In the genomic region with DNA sequence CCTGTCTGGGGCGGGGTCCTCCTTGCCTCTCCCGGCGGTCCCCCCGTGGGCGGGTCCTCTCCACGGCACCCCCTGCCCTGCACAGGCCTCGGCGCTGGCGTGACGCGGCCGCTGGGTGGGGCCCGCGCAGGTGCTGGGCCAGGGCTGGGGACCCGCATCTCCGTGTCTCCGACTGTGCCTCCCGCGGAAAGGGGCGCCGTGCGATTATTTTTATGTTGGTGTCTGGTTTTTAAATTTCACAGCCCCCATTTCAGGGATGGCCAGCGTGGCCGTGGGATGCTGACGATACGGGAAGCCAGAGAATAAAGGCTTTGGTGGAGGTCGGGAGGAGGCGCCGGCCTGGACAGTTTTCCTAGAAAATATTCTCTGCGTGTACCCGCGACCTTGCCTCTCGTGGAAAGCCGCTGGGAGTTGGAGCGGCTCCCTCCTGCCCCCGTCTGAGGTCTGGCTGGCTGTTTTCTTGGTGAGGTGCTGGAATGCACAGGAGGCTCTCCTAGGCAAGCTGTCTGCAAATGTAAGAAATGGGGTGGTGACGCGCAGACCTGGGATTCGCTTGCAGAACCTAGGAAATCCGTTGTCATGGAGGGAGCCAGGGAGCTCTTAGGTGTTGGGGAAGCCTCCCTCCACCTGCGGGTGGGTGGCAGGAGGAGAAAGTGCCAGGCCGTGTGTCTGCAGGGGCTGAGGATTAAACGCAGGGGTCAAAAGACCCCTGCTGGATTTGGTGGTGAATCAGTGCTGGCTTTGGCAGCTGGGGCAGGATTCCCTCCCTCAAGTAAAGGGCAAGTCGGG, we compare ENCODE assay signal across 10 cellular contexts. TPM values are rescaled to one million over a fixed set of nuclear protein-coding genes. Genes with fewer than 3 reads are reported as not detected.
DNase-seq lines count a peak whose midpoint lies in the region; ATAC-seq, FAIRE-seq and TF ChIP-seq lines count a peak whose summit lies in the region.
"Had no signal": no experiment of that assay in that cellular context is flagged by ENCODE, and none has a peak within 500 bp of the region (broad histone marks: within the 10 kb centered on the region; RNA-seq: fewer than 3 reads in every experiment).

No MANE protein-coding gene starts in this region.

- in situ Hi-C loops in HepG2 (cut with HindIII; ENCODE audit: extremely low pct_ligation_motif_present, low pct_unique_long_range_greater_than_20kb), result no loop called here

- peaks cover 0 to 14% (median 8%) of the 10 kb centered on the region in 7 donors for H3K4me1 Mint-ChIP-seq in naive thymus-derived CD4-positive, alpha-beta T cell

- H3K4me3 ChIP-seq in HepG2 (replicated peaks in 1 of 3; ENCODE audit: insufficient read depth in 1 of 3, low read depth in 2 of 3, low read length in 3 of 3) (peak overlapping the region in 1 of 3 experiments; percentile 33; a peak in 1 of 6 replicates), right lobe of liver (peak overlapping the region in 1 of 3 donors; percentile 33), esophagus (ENCODE audit: low read depth in 1 of 2, low read length in 2 of 2) (peak overlapping the region; percentile 9 to 47), uterus (peak overlapping the region; percentile 12 to 14), SJCRH30 (no peak overlapping the region)
- no peak overlapping the region for H3K4me3 ChIP-seq in naive thymus-derived CD4-positive, alpha-beta T cell (ENCODE audit: low read length)

- CTCF ChIA-PET in HepG2 (lab: Yijun Ruan, JAX; ENCODE audit: low intra/inter-chr PET ratio, low total read pairs), result no interaction called here
- CTCF ChIA-PET in naive thymus-derived CD4-positive, alpha-beta T cell (lab: Charles Lee), result interaction anchor here (0.6 kb wide), 1 partner anchor 112 kb away, joined by 3 read pairs; no protein-coding TSS in a partner anchor

- no peak for TF ChIP-seq RAD21 in HepG2 (CRISPR knock-in tag; IDR thresholded peaks at IDR 0.05)

- ATAC-seq in HepG2 (peak; percentile 38; the same call in 2 of the 3 replicates), right lobe of liver (no peak), HG02852 (IDR thresholded peaks at IDR 0.05; ENCODE audit: unreplicated experiment) (no peak)
- ATAC-seq in naive thymus-derived CD4-positive, alpha-beta T cell, result no peak

- no peaks in the 10 kb centered on the region; the same call in 1 of the 2 replicates for H4K20me1 ChIP-seq in HepG2 (ENCODE audit: insufficient read depth, low read length)

- H3K4me3 Mint-ChIP-seq in naive thymus-derived CD4-positive, alpha-beta T cell, result peak overlapping the region in 9 of 10 donors; percentile 27 to 78 (median 59)

- H3K9me3 ChIP-seq in HepG2 (ENCODE audit: low read length) (no peaks in the 10 kb centered on the region), right lobe of liver (no peaks in the 10 kb centered on the region), esophagus (ENCODE audit: control insufficient read depth in 2 of 2, insufficient read depth in 1 of 2, low read depth in 1 of 2, low read length in 1 of 2) (no peaks in the 10 kb centered on the region), uterus (no peaks in the 10 kb centered on the region), SJCRH30 (replicated peaks) (no peaks in the 10 kb centered on the region)
- H3K9me3 ChIP-seq in naive thymus-derived CD4-positive, alpha-beta T cell (ENCODE audit: control insufficient read depth in 2 of 3, low read length in 3 of 3), result no peaks in the 10 kb centered on the region

- no peak overlapping the region for H3K27ac ChIP-seq in HepG2 (ENCODE audit: extremely low read length, insufficient read depth, low read length)
- no peak overlapping the region for H3K27ac ChIP-seq in right lobe of liver
- H3K27ac ChIP-seq in esophagus (ENCODE audit: low read depth in 2 of 2, low read length in 1 of 2), result no peak overlapping the region
- no peak overlapping the region for H3K27ac ChIP-seq in naive thymus-derived CD4-positive, alpha-beta T cell (ENCODE audit: low read depth, low read length)
- H3K27ac ChIP-seq in uterus, result no peak overlapping the region
- no peak overlapping the region for H3K27ac ChIP-seq in SJCRH30

- TF ChIP-seq EP300 in HepG2 (IDR thresholded peaks at IDR 0.05; ENCODE audit: low read depth in 2 of 2, low read length in 2 of 2) (no peak), HepG2 (CRISPR knock-in tag; IDR thresholded peaks at IDR 0.05; ENCODE audit: borderline replicate concordance) (no peak)

- H3K4me1 ChIP-seq in HepG2 (ENCODE audit: insufficient read depth, low read length) (no peaks in the 10 kb centered on the region), right lobe of liver (peaks cover 0 to 5% (median 0%) of the 10 kb centered on the region in 4 donors), esophagus (ENCODE audit: control insufficient read depth in 2 of 2, insufficient read depth in 2 of 2, low read length in 1 of 2) (peaks cover 4 to 5% of the 10 kb centered on the region in 2 donors), uterus (peaks cover 0 to 11% of the 10 kb centered on the region in 2 donors), SJCRH30 (no peaks in the 10 kb centered on the region)
- H3K4me1 ChIP-seq in naive thymus-derived CD4-positive, alpha-beta T cell (ENCODE audit: control insufficient read depth in 2 of 2, insufficient read depth in 2 of 2, low read length in 2 of 2), result no peaks in the 10 kb centered on the region

- H3K9me3 Mint-ChIP-seq in naive thymus-derived CD4-positive, alpha-beta T cell, result no peaks in the 10 kb centered on the region

- POLR2A ChIA-PET in HepG2 (lab: Yijun Ruan, JAX), result no interaction called here
- POLR2A ChIA-PET in naive thymus-derived CD4-positive, alpha-beta T cell (lab: Charles Lee), result no interaction called here

- H3K27me3 ChIP-seq in HepG2 (ENCODE audit: control insufficient read depth in 1 of 2, insufficient read depth in 2 of 2, low read length in 2 of 2) (peaks cover 15 to 84% of the 10 kb centered on the region in 2 experiments), right lobe of liver (peaks cover 0 to 9% of the 10 kb centered on the region in 2 donors), esophagus (ENCODE audit: control insufficient read depth in 1 of 2, insufficient read depth in 2 of 2, low read length in 2 of 2) (peaks cover 0 to 7% of the 10 kb centered on the region in 2 donors), uterus (peaks cover 0 to 6% of the 10 kb centered on the region in 2 donors), SJCRH30 (no peaks in the 10 kb centered on the region)
- H3K27me3 ChIP-seq in naive thymus-derived CD4-positive, alpha-beta T cell (ENCODE audit: control insufficient read depth in 2 of 2, insufficient read depth in 2 of 2, low read length in 2 of 2), result peaks cover 0 to 9% of the 10 kb centered on the region in 2 donors

- H3K36me3 ChIP-seq in HepG2 (replicated peaks in 1 of 2; ENCODE audit: control insufficient read depth in 1 of 2, insufficient read depth in 2 of 2, low read length in 2 of 2), result no peaks in the 10 kb centered on the region
- H3K36me3 ChIP-seq in right lobe of liver, result no peaks in the 10 kb centered on the region
- H3K36me3 ChIP-seq in esophagus (ENCODE audit: control insufficient read depth in 2 of 2, insufficient read depth in 2 of 2, low read length in 1 of 2), result no peaks in the 10 kb centered on the region
- H3K36me3 ChIP-seq in naive thymus-derived CD4-positive, alpha-beta T cell (ENCODE audit: control insufficient read depth in 2 of 3, insufficient read depth in 3 of 3, low read length in 3 of 3), result no peaks in the 10 kb centered on the region
- H3K36me3 ChIP-seq in uterus, result no peaks in the 10 kb centered on the region
- no peaks in the 10 kb centered on the region for H3K36me3 ChIP-seq in SJCRH30

- BruUV-seq in HepG2 (replicated peaks; lab: Mats Ljungman, UMichigan), result no TSS peak

- intact Hi-C loops in HepG2 (cut with micrococcal nuclease; ENCODE audit: unreplicated experiment) (no loop called here), right lobe of liver (cut with DNase I) (no loop called here), uterus (cut with DNase I; ENCODE audit: low total_unique reads) (no loop called here)
- intact Hi-C loops in naive thymus-derived CD4-positive, alpha-beta T cell (cut with micrococcal nuclease), result no loop called here

- H3K4me2 ChIP-seq in HepG2 (ENCODE audit: low read depth, low read length), result no peak overlapping the region; the same call in 1 of the 2 replicates

- WGBS in HepG2 (ENCODE audit: low lambda C conversion rate), result 28% methylated on average over 17 of the region's 44 CpGs
- WGBS in right lobe of liver (ENCODE audit: insufficient coverage, low coverage, low lambda C conversion rate, missing lambda C conversion rate), result 6% methylated on average over 14 of the region's 44 CpGs
- WGBS in esophagus, 2 donors, result 4% methylated on average over 41 to 44 of the region's 44 CpGs

- no peaks in the 10 kb centered on the region for H3K79me2 ChIP-seq in HepG2 (ENCODE audit: insufficient read depth, low read length)

- no peak for TF ChIP-seq POLR2A in HepG2 (IDR thresholded peaks at IDR 0.05; ENCODE audit: insufficient read depth in 1 of 2, low read depth in 2 of 2, low read length in 2 of 2)
- TF ChIP-seq POLR2A in right lobe of liver (IDR thresholded peaks at IDR 0.05), result no peak
- no peak for TF ChIP-seq POLR2A in uterus (IDR thresholded peaks at IDR 0.05)

- FAIRE-seq in HepG2 (lab: Jason Lieb, UNC), result no peak
- FAIRE-seq: endometrium had no signal

- peaks cover 55 to 76% (median 61%) of the 10 kb centered on the region in 5 donors for H3K27me3 Mint-ChIP-seq in naive thymus-derived CD4-positive, alpha-beta T cell

- H3K36me3 Mint-ChIP-seq in naive thymus-derived CD4-positive, alpha-beta T cell, result no peaks in the 10 kb centered on the region

- DNase-seq in HepG2 (ENCODE audit: low spot score) (no peak), right lobe of liver (no peak), uterus (no peak), SJCRH30 (no peak), activated gamma-delta T cell (lab: John Stamatoyannopoulos, UW) (no peak)
- no peak for DNase-seq in naive thymus-derived CD4-positive, alpha-beta T cell
- DNase-seq: DMS79 treated with DMSO at 0.1 percent for 48 hours had no signal

- TF ChIP-seq CTCF in HepG2 (CRISPR knock-in tag; IDR thresholded peaks at IDR 0.05) (no peak), right lobe of liver (IDR thresholded peaks at IDR 0.05) (no peak), uterus (IDR thresholded peaks at IDR 0.05) (no peak)

- H2AFZ ChIP-seq in HepG2 (ENCODE audit: low read length), result no peak overlapping the region

- no peak overlapping the region for H3K27ac Mint-ChIP-seq in naive thymus-derived CD4-positive, alpha-beta T cell

- H3K9ac ChIP-seq in HepG2 (ENCODE audit: insufficient read depth, low read depth, low read length), result no peak overlapping the region

RNA-seq across cellular contexts. Expression of a gene that starts 28.7 kb away (rescaled TPM):
- 0.04 and 0.11 TPM in 2 replicates for total RNA-seq in HepG2 (2016; rRNA removed; fragmentation: Illumina TruSeq; extraction: Trizol)
- not detected in 2 replicates for total RNA-seq in HepG2 (2016; cell fraction: cytosol; rRNA removed; fragmentation: Illumina TruSeq; extraction: Trizol; ENCODE audit: low read depth)
- total RNA-seq in HepG2 (2016; cell fraction: insoluble cytoplasmic fraction; rRNA removed; fragmentation: Illumina TruSeq; extraction: Trizol), result 0.11 TPM in 1 of 2 replicates, not detected in the other
- 0.03 TPM in 2 replicates for total RNA-seq in HepG2 (2016; cell fraction: membrane; rRNA removed; fragmentation: Illumina TruSeq; extraction: Trizol)
- total RNA-seq in HepG2 (2016; cell fraction: nucleus; rRNA removed; fragmentation: Illumina TruSeq; extraction: Trizol), result 0.12 and 0.22 TPM in 2 replicates
- 0.03 and 0.12 TPM in 2 replicates for polyA plus RNA-seq in HepG2 (2011; rRNA removed)
- polyA plus RNA-seq in HepG2 (2011; cell fraction: cytosol; rRNA removed), result 0.01 and 0.03 TPM in 2 replicates
- 0.40 and 0.45 TPM in 2 replicates for polyA plus RNA-seq in HepG2 (2011; cell fraction: nucleus; rRNA removed)
- 0.07 and 0.12 TPM in 2 replicates for polyA plus RNA-seq in HepG2 (2012)
- polyA plus RNA-seq in HepG2 (2016; cell fraction: cytosol; fragmentation: Illumina TruSeq; extraction: Trizol; ENCODE audit: low read depth), result 0.02 TPM in 1 of 2 replicates, not detected in the other
- 0.04 and 0.08 TPM in 2 replicates for polyA plus RNA-seq in HepG2 (2016; cell fraction: insoluble cytoplasmic fraction; fragmentation: Illumina TruSeq; extraction: Trizol; ENCODE audit: low read depth)
- 0.03 TPM in 1 of 2 replicates, not detected in the other for polyA plus RNA-seq in HepG2 (2016; cell fraction: membrane; fragmentation: Illumina TruSeq; extraction: Trizol; ENCODE audit: low read depth)
- 0.45 and 0.53 TPM in 2 replicates for polyA plus RNA-seq in HepG2 (2016; cell fraction: nucleus; fragmentation: Illumina TruSeq; extraction: Trizol; ENCODE audit: insufficient read depth, low read depth)
- 0.07 TPM in 1 of 2 replicates, not detected in the other for polyA minus RNA-seq in HepG2 (2011; rRNA and poly(A)+ RNA removed; ENCODE audit: low replicate concordance)
- not detected in 2 replicates for polyA minus RNA-seq in HepG2 (2011; cell fraction: cytosol; rRNA and poly(A)+ RNA removed)
- polyA minus RNA-seq in HepG2 (2011; cell fraction: nucleus; rRNA and poly(A)+ RNA removed), result 0.12 and 0.26 TPM in 2 replicates
- total RNA-seq in right lobe of liver, result under 1 TPM; 0.06 to 0.22 (median 0.18) TPM
- under 1 TPM; 0.09 to 0.12 TPM for polyA plus RNA-seq in esophagus
- total RNA-seq in naive thymus-derived CD4-positive, alpha-beta T cell, result 1 to 10 TPM in 2 of 5 experiments, under 1 TPM in 3; 0.15 to 1.4 (median 0.22) TPM
- under 1 TPM in 1 of 2 donors, not detected in 1; 0.40 TPM for polyA plus RNA-seq in naive thymus-derived CD4-positive, alpha-beta T cell
- total RNA-seq in uterus, result 1 to 10 TPM in 2 of 4 donors, under 1 TPM in 1, not detected in 1; 0.26 to 1.3 (median 1.2) TPM
- total RNA-seq in SJCRH30 (2014; rRNA removed; shearing (Covaris generic)), result not detected in 2 replicates

RNA-seq across cellular contexts. Expression of a gene that starts 55.4 kb away (rescaled TPM):
- total RNA-seq in HepG2 (2016; rRNA removed; fragmentation: Illumina TruSeq; extraction: Trizol) (73.7 and 86.7 TPM in 2 replicates), right lobe of liver (100 to 1,000 TPM in 4 of 6 experiments, 10 to 100 TPM in 2; 87.7 to 373 (median 102) TPM), uterus (100 to 1,000 TPM in 1 of 4 donors, 10 to 100 TPM in 3; 17.1 to 122 (median 31.6) TPM)
- total RNA-seq in HepG2 (2016; cell fraction: cytosol; rRNA removed; fragmentation: Illumina TruSeq; extraction: Trizol; ENCODE audit: low read depth), result 57.4 and 60.2 TPM in 2 replicates
- total RNA-seq in HepG2 (2016; cell fraction: insoluble cytoplasmic fraction; rRNA removed; fragmentation: Illumina TruSeq; extraction: Trizol), result 71.8 and 94.2 TPM in 2 replicates
- 64.9 and 67.4 TPM in 2 replicates for total RNA-seq in HepG2 (2016; cell fraction: membrane; rRNA removed; fragmentation: Illumina TruSeq; extraction: Trizol)
- total RNA-seq in HepG2 (2016; cell fraction: nucleus; rRNA removed; fragmentation: Illumina TruSeq; extraction: Trizol), result 26.3 and 33.7 TPM in 2 replicates
- polyA plus RNA-seq in HepG2 (2011; rRNA removed) (170 and 223 TPM in 2 replicates), esophagus (10 to 100 TPM; 17.4 to 23.9 TPM)
- polyA plus RNA-seq in HepG2 (2011; cell fraction: cytosol; rRNA removed), result 338 and 339 TPM in 2 replicates
- 163 and 165 TPM in 2 replicates for polyA plus RNA-seq in HepG2 (2011; cell fraction: nucleus; rRNA removed)
- 188 and 302 TPM in 2 replicates for polyA plus RNA-seq in HepG2 (2012)
- polyA plus RNA-seq in HepG2 (2016; cell fraction: cytosol; fragmentation: Illumina TruSeq; extraction: Trizol; ENCODE audit: low read depth), result 70.8 and 79.0 TPM in 2 replicates
- polyA plus RNA-seq in HepG2 (2016; cell fraction: insoluble cytoplasmic fraction; fragmentation: Illumina TruSeq; extraction: Trizol; ENCODE audit: low read depth), result 107 and 108 TPM in 2 replicates
- polyA plus RNA-seq in HepG2 (2016; cell fraction: membrane; fragmentation: Illumina TruSeq; extraction: Trizol; ENCODE audit: low read depth), result 59.2 and 59.3 TPM in 2 replicates
- 56.7 and 59.3 TPM in 2 replicates for polyA plus RNA-seq in HepG2 (2016; cell fraction: nucleus; fragmentation: Illumina TruSeq; extraction: Trizol; ENCODE audit: insufficient read depth, low read depth)
- polyA minus RNA-seq in HepG2 (2011; rRNA and poly(A)+ RNA removed; ENCODE audit: low replicate concordance), result 13.5 and 140 TPM in 2 replicates
- polyA minus RNA-seq in HepG2 (2011; cell fraction: cytosol; rRNA and poly(A)+ RNA removed), result 117 and 136 TPM in 2 replicates
- 54.7 and 62.3 TPM in 2 replicates for polyA minus RNA-seq in HepG2 (2011; cell fraction: nucleus; rRNA and poly(A)+ RNA removed)
- total RNA-seq in naive thymus-derived CD4-positive, alpha-beta T cell, result 10 to 100 TPM; 17.7 to 81.7 (median 39.3) TPM
- polyA plus RNA-seq in naive thymus-derived CD4-positive, alpha-beta T cell, result 10 to 100 TPM; 40.5 to 41.5 TPM
- 45.6 and 46.9 TPM in 2 replicates for total RNA-seq in SJCRH30 (2014; rRNA removed; shearing (Covaris generic))

Comparison
In these comparisons a context has a peak if more than half of its experiments do, and no peak if none do; other contexts are left out.
1. H3K4me3 ChIP-seq: peak in esophagus (2 of 2) and uterus (2 of 2); none in naive thymus-derived CD4-positive, alpha-beta T cell (single experiment) and SJCRH30 (single experiment).